ENCODE assay signal across 8 cellular contexts in genomic region chr2:224938670-224939309, GRCh38.
DNase-seq lines count a peak whose midpoint lies in the region; ATAC-seq and TF ChIP-seq lines count a peak whose summit lies in the region.

No MANE protein-coding gene starts in this region.

- no peak overlapping the region for H3K23ac ChIP-seq in H9 (ENCODE audit: insufficient read length, low read depth, low read length)

- H3K36me3 ChIP-seq in CD8-positive, alpha-beta T cell (ENCODE audit: insufficient read depth, low read length) = no peaks in the 10 kb centered on the region

- peak overlapping the region; percentile 2 for H3K27ac ChIP-seq in CD8-positive, alpha-beta T cell (ENCODE audit: low read depth, low read length)
- H3K27ac ChIP-seq in H9 (ENCODE audit: insufficient read length, low read depth, low read length) = no peak overlapping the region

- peak; percentile 58 for ATAC-seq in CD8-positive, alpha-beta T cell
- peak; percentile 34 for ATAC-seq in GM21390 (IDR thresholded peaks at IDR 0.05; ENCODE audit: unreplicated experiment)
- ATAC-seq in stimulated activated effector memory CD8-positive, alpha-beta T cell treated with anti-CD3 and anti-CD28 coated beads, Interleukin-12 subunit alpha, Interleukin-12 subunit beta, amount 100 ng/mL, for 72 hours = peak; percentile 85

- H3K18ac ChIP-seq in H9 (ENCODE audit: insufficient read length, low read depth, low read length) = no peak overlapping the region

- no CpG with 5 or more reads among the region's 7 CpGs for WGBS in H9 (ENCODE audit: extremely low coverage, insufficient read length, low lambda C conversion rate)

- no peaks in the 10 kb centered on the region for H3K27me3 ChIP-seq in CD8-positive, alpha-beta T cell (ENCODE audit: insufficient read depth, low read length)
- no peaks in the 10 kb centered on the region for H3K27me3 ChIP-seq in H9 (ENCODE audit: insufficient read depth, low read length)

- H2BK12ac ChIP-seq in H9 (ENCODE audit: insufficient read length, low read depth, low read length) = no peak overlapping the region

- CTCF ChIA-PET in CD8-positive, alpha-beta T cell (lab: Charles Lee) = interaction anchor here (1.0 to 3.1 kb wide), 3 partner anchors 44 to 63 kb away, joined by 3 to 19 read pairs (median 3); no protein-coding TSS in a partner anchor

- no peak overlapping the region for H3T11ph ChIP-seq in H9 (ENCODE audit: low read length)

- H3K9me3 Mint-ChIP-seq in CD8-positive, alpha-beta T cell = no peaks in the 10 kb centered on the region
- H3K9me3 Mint-ChIP-seq in stimulated activated effector memory CD8-positive, alpha-beta T cell treated with anti-CD3 and anti-CD28 coated beads, Interleukin-12 subunit alpha, Interleukin-12 subunit beta, amount 100 ng/mL, for 72 hours = no peaks in the 10 kb centered on the region
- H3K9me3 Mint-ChIP-seq in H9 = no peaks in the 10 kb centered on the region

- peaks cover 91% of the 10 kb centered on the region for H3K4me1 Mint-ChIP-seq in CD8-positive, alpha-beta T cell (ENCODE audit: low read depth)
- peaks cover 80% of the 10 kb centered on the region for H3K4me1 Mint-ChIP-seq in stimulated activated effector memory CD8-positive, alpha-beta T cell treated with anti-CD3 and anti-CD28 coated beads, Interleukin-12 subunit alpha, Interleukin-12 subunit beta, amount 100 ng/mL, for 72 hours
- H3K4me1 Mint-ChIP-seq in H9 = peaks cover 43 to 46% of the 10 kb centered on the region in 2 experiments

- no peak overlapping the region for H4K8ac ChIP-seq in H9 (replicated peaks; ENCODE audit: insufficient read length, low read depth, low read length)

- no peaks in the 10 kb centered on the region for H4K20me1 ChIP-seq in H9 (ENCODE audit: control insufficient read depth, insufficient read depth, insufficient read length)

- H3K27me3 Mint-ChIP-seq in CD8-positive, alpha-beta T cell (ENCODE audit: low read depth) = no peaks in the 10 kb centered on the region
- H3K27me3 Mint-ChIP-seq in H9 (ENCODE audit: low read depth) = no peaks in the 10 kb centered on the region

- peak overlapping the region; percentile 64 for H3K4me3 Mint-ChIP-seq in CD8-positive, alpha-beta T cell
- peak overlapping the region; percentile 67 for H3K4me3 Mint-ChIP-seq in stimulated activated effector memory CD8-positive, alpha-beta T cell treated with anti-CD3 and anti-CD28 coated beads, Interleukin-12 subunit alpha, Interleukin-12 subunit beta, amount 100 ng/mL, for 72 hours
- H3K4me3 Mint-ChIP-seq in H9 = no peak overlapping the region

- no peak for TF ChIP-seq CTCF in CD8-positive, alpha-beta T cell (IDR thresholded peaks at IDR 0.05)
- TF ChIP-seq CTCF in choroid plexus epithelial cell (conservative IDR thresholded peaks at IDR 0.05; ENCODE audit: low read depth, low read length) = no peak
- TF ChIP-seq CTCF in H9 (conservative IDR thresholded peaks at IDR 0.05) = no peak

- DNase-seq in CD8-positive, alpha-beta T cell = no peak
- DNase-seq in M059J (ENCODE audit: low read depth) (peak; percentile 83), choroid plexus epithelial cell (ENCODE audit: low read depth) (peak; percentile 94), inferior parietal cortex (ENCODE audit: extremely low spot score) (no peak), H9 (no peak), pons (ENCODE audit: low spot score) (no peak)
- DNase-seq in stimulated activated effector memory CD8-positive, alpha-beta T cell treated with anti-CD3 and anti-CD28 coated beads, Interleukin-12 subunit alpha, Interleukin-12 subunit beta, amount 100 ng/mL, for 72 hours (ENCODE audit: low spot score in 2 of 2) = no peak

- peaks cover 32% of the 10 kb centered on the region for H3K36me3 Mint-ChIP-seq in CD8-positive, alpha-beta T cell
- peaks cover 39% of the 10 kb centered on the region for H3K36me3 Mint-ChIP-seq in stimulated activated effector memory CD8-positive, alpha-beta T cell treated with anti-CD3 and anti-CD28 coated beads, Interleukin-12 subunit alpha, Interleukin-12 subunit beta, amount 100 ng/mL, for 72 hours
- H3K36me3 Mint-ChIP-seq in H9 (ENCODE audit: insufficient read depth in 1 of 3, low read depth in 3 of 3) = no peaks in the 10 kb centered on the region; a peak in 1 of 7 replicates

- no peak overlapping the region for H4K91ac ChIP-seq in H9 (ENCODE audit: insufficient read length, low read depth, low read length)

- H3K56ac ChIP-seq in H9 (ENCODE audit: insufficient read length, low read depth, low read length) = no peak overlapping the region

- no peak overlapping the region for H4K5ac ChIP-seq in H9 (ENCODE audit: insufficient read length, low read depth, low read length)

- H3K79me2 ChIP-seq in H9 (ENCODE audit: insufficient read depth, low read length) = no peaks in the 10 kb centered on the region

- no peaks in the 10 kb centered on the region for H3K23me2 ChIP-seq in H9 (ENCODE audit: insufficient read length, low read depth, low read length, poor library complexity, severe bottlenecking)

- H3K79me1 ChIP-seq in H9 (ENCODE audit: insufficient read depth, low read depth, low read length, poor library complexity, severe bottlenecking) = no peaks in the 10 kb centered on the region

- no peak overlapping the region for H3K4me2 ChIP-seq in H9 (ENCODE audit: insufficient read depth, insufficient read length, low read length)

- H2BK5ac ChIP-seq in H9 (ENCODE audit: insufficient read length, low read length) = no peak overlapping the region

- no peak overlapping the region for H2BK15ac ChIP-seq in H9 (ENCODE audit: low read depth, low read length)

- H3K27ac Mint-ChIP-seq in CD8-positive, alpha-beta T cell = peak overlapping the region; percentile 94
- H3K27ac Mint-ChIP-seq in stimulated activated effector memory CD8-positive, alpha-beta T cell treated with anti-CD3 and anti-CD28 coated beads, Interleukin-12 subunit alpha, Interleukin-12 subunit beta, amount 100 ng/mL, for 72 hours = peak overlapping the region; percentile 87
- no peak overlapping the region for H3K27ac Mint-ChIP-seq in H9

- no peak overlapping the region for H2BK120ac ChIP-seq in H9 (ENCODE audit: low read depth, low read length, poor library complexity, severe bottlenecking)

- H3K4me1 ChIP-seq in CD8-positive, alpha-beta T cell (ENCODE audit: insufficient read depth, low read length) = peaks cover 91% of the 10 kb centered on the region
- peaks cover 9% of the 10 kb centered on the region for H3K4me1 ChIP-seq in H9 (ENCODE audit: insufficient read depth, low read length)

- H3K9ac ChIP-seq in H9 (ENCODE audit: extremely low read depth, insufficient read length, low read length) = no peak overlapping the region

- intact Hi-C loops in CD8-positive, alpha-beta T cell (cut with DNase I, micrococcal nuclease) = loop anchor here in 1 of 2 experiments (1.0 to 10.0 kb wide), 2 partner anchors 9 to 186 kb away; no protein-coding TSS in a partner anchor

- H2AK5ac ChIP-seq in H9 (ENCODE audit: insufficient read length, low read length) = no peak overlapping the region

- POLR2A ChIA-PET in CD8-positive, alpha-beta T cell (lab: Charles Lee) = interaction anchor here (0.6 to 1.2 kb wide), 2 partner anchors 87 to 214 kb away, joined by 3 read pairs; no protein-coding TSS in a partner anchor

- H2AFZ ChIP-seq in H9 (ENCODE audit: low read length) = no peak overlapping the region

- H3K14ac ChIP-seq in H9 (ENCODE audit: insufficient read depth, low read length) = no peak overlapping the region

- no peak overlapping the region for H3K4ac ChIP-seq in H9 (ENCODE audit: low read depth, low read length)

- H3K9me3 ChIP-seq in CD8-positive, alpha-beta T cell (ENCODE audit: low read length) = no peaks in the 10 kb centered on the region
- no peaks in the 10 kb centered on the region for H3K9me3 ChIP-seq in H9 (ENCODE audit: control insufficient read depth, low read depth, low read length)

- peak overlapping the region; percentile 9 for H3K4me3 ChIP-seq in CD8-positive, alpha-beta T cell (ENCODE audit: low read depth, low read length)
- no peak overlapping the region for H3K4me3 ChIP-seq in choroid plexus epithelial cell (ENCODE audit: low read depth, low read length)

- no peak overlapping the region for H2BK20ac ChIP-seq in H9 (ENCODE audit: low read depth, low read length, poor library complexity, severe bottlenecking)

Comparison
In these comparisons a context has a peak if more than half of its experiments do, and no peak if none do; other contexts are left out.
1. ATAC-seq: peak in every context shown above with its lines; median percentile 85 in stimulated activated effector memory CD8-positive, alpha-beta T cell treated with anti-CD3 and anti-CD28 coated beads, Interleukin-12 subunit alpha, Interleukin-12 subunit beta, amount 100 ng/mL, for 72 hours; 58 in CD8-positive, alpha-beta T cell; 34 in GM21390.
2. DNase-seq: peak in M059J (single experiment) and choroid plexus epithelial cell (single experiment); none in CD8-positive, alpha-beta T cell (0 of 7), stimulated activated effector memory CD8-positive, alpha-beta T cell treated with anti-CD3 and anti-CD28 coated beads, Interleukin-12 subunit alpha, Interleukin-12 subunit beta, amount 100 ng/mL, for 72 hours (0 of 2), inferior parietal cortex (single experiment), H9 (single experiment) and pons (single experiment).
3. H3K27ac Mint-ChIP-seq: peak in CD8-positive, alpha-beta T cell (single experiment) and stimulated activated effector memory CD8-positive, alpha-beta T cell treated with anti-CD3 and anti-CD28 coated beads, Interleukin-12 subunit alpha, Interleukin-12 subunit beta, amount 100 ng/mL, for 72 hours (single experiment); none in H9 (0 of 3).
4. H3K4me3 Mint-ChIP-seq: peak in CD8-positive, alpha-beta T cell (single experiment) and stimulated activated effector memory CD8-positive, alpha-beta T cell treated with anti-CD3 and anti-CD28 coated beads, Interleukin-12 subunit alpha, Interleukin-12 subunit beta, amount 100 ng/mL, for 72 hours (single experiment); none in H9 (0 of 2).